In the genomic region with DNA sequence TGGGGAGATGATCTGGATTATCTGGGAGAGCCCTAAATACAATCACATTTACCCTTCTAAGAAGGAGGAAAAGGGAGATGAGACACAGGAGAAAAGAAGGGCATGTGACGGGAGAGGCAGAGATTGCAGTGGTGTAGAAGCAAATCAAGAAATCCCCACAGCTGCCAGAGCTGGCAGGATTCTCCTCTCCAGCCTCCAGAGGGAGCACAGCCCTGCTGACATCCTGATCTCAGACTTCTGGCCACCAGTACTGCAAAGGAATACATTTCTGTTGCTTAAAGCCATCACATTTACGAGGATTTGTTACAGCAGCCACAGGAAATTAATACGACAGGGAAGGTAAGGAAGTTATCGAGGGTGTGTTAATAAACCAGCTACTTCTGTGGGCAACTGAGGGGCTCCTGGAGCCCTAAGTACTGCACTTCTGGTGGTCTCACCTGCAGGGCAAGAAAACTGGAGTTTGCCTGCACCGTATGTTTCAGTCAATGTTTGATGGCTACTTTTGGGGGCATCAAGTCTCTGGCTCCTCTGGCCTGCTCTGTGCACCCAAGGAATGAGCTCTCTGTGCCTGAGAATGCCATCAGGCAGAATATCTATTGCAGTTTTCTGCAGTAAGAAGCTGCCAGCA, we compare ENCODE assay signal across 8 cellular contexts. TPM values are rescaled to one million over a fixed set of nuclear protein-coding genes. Genes with fewer than 3 reads are reported as not detected.
DNase-seq lines count a peak whose midpoint lies in the region; ATAC-seq and TF ChIP-seq lines count a peak whose summit lies in the region.

No MANE protein-coding gene starts in this region.

- H3K27me3 ChIP-seq in esophagus muscularis mucosa, result peaks cover 0 to 3% (median 0%) of the 10 kb centered on the region in 4 donors

- TF ChIP-seq EP300 in esophagus muscularis mucosa (IDR thresholded peaks at IDR 0.05), result no peak

- ATAC-seq in GM19455 (IDR thresholded peaks at IDR 0.05; ENCODE audit: unreplicated experiment) (no peak), GM21529 (IDR thresholded peaks at IDR 0.05; ENCODE audit: unreplicated experiment) (no peak), HG02642 (IDR thresholded peaks at IDR 0.05; ENCODE audit: poor library complexity, unreplicated experiment) (no peak)

- peaks cover 2% of the 10 kb centered on the region for H3K9me3 Mint-ChIP-seq in neural crest cell

- no peak overlapping the region for H3K4me3 ChIP-seq in esophagus muscularis mucosa

- TF ChIP-seq POLR2A in esophagus muscularis mucosa (IDR thresholded peaks at IDR 0.05; ENCODE audit: low read depth), result no peak

- H3K36me3 Mint-ChIP-seq in neural crest cell (ENCODE audit: low read depth), result no peaks in the 10 kb centered on the region

- WGBS in esophagus muscularis mucosa, result 30% methylated on average over 5 of the region's 5 CpGs

- H3K4me3 Mint-ChIP-seq in neural crest cell, result no peak overlapping the region

- intact Hi-C loops in esophagus muscularis mucosa (cut with DNase I), result no loop called here

- peak; percentile 66 for DNase-seq in ELF-1 (ENCODE audit: low read depth, low spot score)
- peak; percentile 42 for DNase-seq in NCI-H69 (lab: John Stamatoyannopoulos, UW)
- no peak for DNase-seq in esophagus muscularis mucosa (ENCODE audit: extremely low spot score)
- peak; percentile 38 for DNase-seq in neural crest cell (ENCODE audit: low read depth, low spot score)
- no peak for DNase-seq in activated gamma-delta T cell (lab: John Stamatoyannopoulos, UW)

- H3K36me3 ChIP-seq in esophagus muscularis mucosa, result no peaks in the 10 kb centered on the region

- peaks cover 25% of the 10 kb centered on the region for H3K4me1 Mint-ChIP-seq in neural crest cell

- TF ChIP-seq CTCF in esophagus muscularis mucosa (IDR thresholded peaks at IDR 0.05) (peak; percentile 33 to 48 (median 45)), neural crest cell (conservative IDR thresholded peaks at IDR 0.05) (peak; percentile 72)

- H3K4me1 ChIP-seq in esophagus muscularis mucosa, result no peaks in the 10 kb centered on the region

- no peak overlapping the region for H3K27ac Mint-ChIP-seq in neural crest cell (ENCODE audit: unreplicated experiment)

- peaks cover 0 to 11% (median 0%) of the 10 kb centered on the region in 4 donors for H3K9me3 ChIP-seq in esophagus muscularis mucosa

- H3K27me3 Mint-ChIP-seq in neural crest cell (ENCODE audit: low read depth), result no peaks in the 10 kb centered on the region

- no peak overlapping the region for H3K27ac ChIP-seq in esophagus muscularis mucosa (replicated peaks in 1 of 4)

RNA-seq across cellular contexts. Expression of a gene that starts 22.9 kb away (rescaled TPM):
- total RNA-seq in esophagus muscularis mucosa, result 10 to 100 TPM in 2 of 4 donors, 1 to 10 TPM in 2; 3.1 to 13.5 (median 8.9) TPM
- 1.1 and 1.4 TPM in 2 replicates for total RNA-seq in neural crest cell

Comparison
In these comparisons a context has a peak if more than half of its experiments do, and no peak if none do; other contexts are left out.
1. DNase-seq: peak in ELF-1 (single experiment), NCI-H69 (single experiment) and neural crest cell (single experiment); none in esophagus muscularis mucosa (single experiment) and activated gamma-delta T cell (single experiment).